Comparison of ENCODE assay signal across 8 cellular contexts in genomic region chr17:67825627-67826588, GRCh38. TPM values are rescaled to one million over a fixed set of nuclear protein-coding genes. Genes with fewer than 3 reads are reported as not detected.
DNase-seq lines count a peak whose midpoint lies in the region; ATAC-seq and TF ChIP-seq lines count a peak whose summit lies in the region.
"Not testable (repeated sequence)": the region's sequence is repeated elsewhere in the genome, so short reads cannot be mapped to it uniquely, and the experiment has no call there.

No MANE protein-coding gene starts in this region.

- H3K27me3 ChIP-seq in ectodermal cell (ENCODE audit: control insufficient read depth, insufficient read depth, low read length, poor library complexity, severe bottlenecking): peaks cover 12% of the 10 kb centered on the region
- H3K27me3 ChIP-seq in right lobe of liver: not testable (repeated sequence)

- not testable (repeated sequence) for H3K4me1 ChIP-seq in ectodermal cell (ENCODE audit: control insufficient read depth, insufficient read depth, low read length)
- H3K4me1 ChIP-seq in right lobe of liver: peaks cover 0 to 24% (median 0%) of the 10 kb centered on the region in 4 donors

- not testable (repeated sequence) for H3K36me3 ChIP-seq in ectodermal cell (ENCODE audit: control insufficient read depth, insufficient read depth, low read length); right lobe of liver

- H3K4me3 ChIP-seq in ectodermal cell (ENCODE audit: insufficient read depth, low read depth, low read length): peak overlapping the region; percentile 41
- peak overlapping the region; percentile 62 to 70 (median 69) for H3K4me3 ChIP-seq in right lobe of liver

- H3K27ac ChIP-seq in ectodermal cell (ENCODE audit: insufficient read depth, low read depth, low read length, poor library complexity, severe bottlenecking): peak overlapping the region; percentile 84
- H3K27ac ChIP-seq in right lobe of liver: peak overlapping the region; percentile 88 to 91 (median 89)

- ATAC-seq in GM19395 (IDR thresholded peaks at IDR 0.05; ENCODE audit: unreplicated experiment): peak; percentile 39
- ATAC-seq in HG03354 (IDR thresholded peaks at IDR 0.05; ENCODE audit: poor library complexity, severe bottlenecking, unreplicated experiment): peak; percentile 48
- ATAC-seq in right lobe of liver: peak; percentile 29 to 53 (median 45)

- intact Hi-C loops in right lobe of liver (cut with DNase I): not testable (repeated sequence)

- H3K9me3 ChIP-seq in ectodermal cell (ENCODE audit: control insufficient read depth, low read length); right lobe of liver: not testable (repeated sequence)

- not testable (repeated sequence) for TF ChIP-seq CTCF in right lobe of liver (IDR thresholded peaks at IDR 0.05)

- WGBS in ectodermal cell, 2 experiments: 0 to 1% methylated on average over 75 to 92 of the region's 94 CpGs
- 0% methylated on average over 29 of the region's 94 CpGs for WGBS in right lobe of liver (ENCODE audit: insufficient coverage, low coverage, low lambda C conversion rate, missing lambda C conversion rate)

- DNase-seq in Ammon's horn (ENCODE audit: low spot score): peak; percentile 58
- peak; percentile 18 for DNase-seq in NOMO-1 treated with DMSO at 0.1 percent for 48 hours (lab: John Stamatoyannopoulos, UW; ENCODE audit: unreplicated experiment)
- peak; percentile 14 to 25 for DNase-seq in activated CD8-positive, alpha-beta memory T cell treated with anti-CD3 and anti-CD28 coated beads for 4 hours (ENCODE audit: low read depth in 2 of 2)
- peak; percentile 50 to 64 (median 57) for DNase-seq in right lobe of liver
- peak; percentile 48 to 50 for DNase-seq in stimulated activated CD4-positive, alpha-beta T cell treated with anti-CD3 and anti-CD28 coated beads, Interleukin-2, amount 100 ng/mL, for 24 hours

- TF ChIP-seq POLR2A in right lobe of liver (IDR thresholded peaks at IDR 0.05): not testable (repeated sequence)

RNA-seq across cellular contexts. Expression of gene BPTF, which starts 0.6 kb away (rescaled TPM):
- 132 TPM for polyA plus RNA-seq in ectodermal cell (2013, experiment 1 of 4)
- polyA plus RNA-seq in ectodermal cell (2013, experiment 2 of 4): 138 TPM
- 115 TPM for polyA plus RNA-seq in ectodermal cell (2013, experiment 3 of 4)
- 144 TPM for polyA plus RNA-seq in ectodermal cell (2013, experiment 4 of 4)
- 10 to 100 TPM; 25.8 to 35.1 (median 31.3) TPM for total RNA-seq in right lobe of liver

Comparison
In these comparisons a context has a peak if more than half of its experiments do, and no peak if none do; other contexts are left out.
1. Peak in every context shown above with its lines: DNase-seq, ATAC-seq, H3K4me3 ChIP-seq and H3K27ac ChIP-seq.